36 cellular contexts compared by ENCODE assay signal in genomic region chr6:150043096-150043495, GRCh38. TPM values are rescaled to one million over a fixed set of nuclear protein-coding genes. Genes with fewer than 3 reads are reported as not detected.
"Had no signal": no experiment of that assay in that cellular context is flagged by ENCODE, and none has a peak within 500 bp of the region (broad histone marks: within the 10 kb centered on the region; RNA-seq: fewer than 3 reads in every experiment).

No MANE protein-coding gene starts in this region.

- H3K9me3 ChIP-seq: adrenal gland, body of pancreas, breast epithelium had no signal

- H3K4me1 ChIP-seq: breast epithelium had no signal

- DNase-seq: activated B cell treated with CpG ODN at 0.5 μM for 24 hours; activated CD4-positive, alpha-beta memory T cell treated with anti-CD3 and anti-CD28 coated beads for 36 hours; activated CD4-positive, alpha-beta T cell treated with anti-CD3 and anti-CD28 coated beads for 4 hours; activated CD4-positive, alpha-beta T cell treated with anti-CD3 and anti-CD28 coated beads, Interleukin-2, amount 10 ng/mL, durations not matched to agents 24 days and 14 days; activated CD4-positive, alpha-beta T cell treated with anti-CD3 and anti-CD28 coated beads, Interleukin-2, amount 50 U/mL, for 1 hour; activated CD4-positive, alpha-beta T cell treated with anti-CD3 and anti-CD28 coated beads, Interleukin-2, amount 50 U/mL, for 4 hours; activated CD4-positive, CD25-positive, alpha-beta regulatory T cell treated with anti-CD3 and anti-CD28 coated beads, Interleukin-2, amount 50 U/mL, for 72 hours; activated CD8-positive, alpha-beta memory T cell treated with anti-CD3 and anti-CD28 coated beads, Interleukin-2, amount 50 U/mL, for 4 hours; activated CD8-positive, alpha-beta T cell treated with anti-CD3 and anti-CD28 coated beads for 36 hours; activated gamma-delta T cell treated with Interleukin-2 at 50 U/mL for 16 hours; activated naive CD4-positive, alpha-beta T cell; activated naive CD4-positive, alpha-beta T cell treated with anti-CD3 and anti-CD28 coated beads for 36 hours; activated naive CD4-positive, alpha-beta T cell treated with anti-CD3 and anti-CD28 coated beads, Interleukin-2, amount 50 U/mL, for 16 hours; activated naive CD8-positive, alpha-beta T cell treated with anti-CD3 and anti-CD28 coated beads for 36 hours; activated T-cell treated with anti-CD3 and anti-CD28 coated beads for 4 hours; activated T-cell treated with anti-CD3 and anti-CD28 coated beads, Interleukin-2, amount 50 U/mL, for 1 hour; activated T-cell treated with anti-CD3 and anti-CD28 coated beads, Interleukin-2, amount 50 U/mL, for 4 hours; activated T-cell treated with anti-CD3 and anti-CD28 coated beads, Interleukin-2, amount 50 U/mL, for 72 hours; adrenal gland; amniotic stem cell; body of pancreas; brain microvascular endothelial cell; caudate nucleus; cerebellar nuclear complex; T-helper 1 cell; T-helper 2 cell; T-helper 9 cell had no signal

- H3K27ac ChIP-seq: adrenal gland, body of pancreas, brain microvascular endothelial cell, breast epithelium, VCaP had no signal

- H3K4me3 ChIP-seq: adrenal gland, body of pancreas, breast epithelium had no signal

- ATAC-seq: activated CD8-positive, alpha-beta T cell treated with anti-CD3 and anti-CD28 coated beads for 36 hours; activated naive CD4-positive, alpha-beta T cell treated with anti-CD3 and anti-CD28 coated beads, Interleukin-2, amount 50 U/mL, for 72 hours; activated T-cell treated with anti-CD3 and anti-CD28 coated beads, Interleukin-2, amount 50 U/mL, for 4 hours; activated T-cell treated with anti-CD3 and anti-CD28 coated beads, Interleukin-2, amount 50 U/mL, for 72 hours; activated T-helper 17 cell treated with anti-CD3 and anti-CD28 coated beads, Interleukin-2, amount 50 U/mL, for 72 hours; body of pancreas had no signal

- H3K36me3 ChIP-seq: adrenal gland, brain microvascular endothelial cell, breast epithelium had no signal

RNA-seq across cellular contexts. Expression of gene RAET1L, which starts 17.8 kb away (rescaled TPM):
- total RNA-seq: activated B cell treated with CpG ODN at 0.5 μM for 24 hours; activated CD4-positive, alpha-beta memory T cell treated with anti-CD3 and anti-CD28 coated beads for 36 hours; activated CD4-positive, alpha-beta T cell treated with anti-CD3 and anti-CD28 coated beads, Interleukin-2, amount 10 ng/mL, durations not matched to agents 24 days and 14 days; activated CD8-positive, alpha-beta memory T cell treated with anti-CD3 and anti-CD28 coated beads for 36 hours; activated CD8-positive, alpha-beta T cell treated with anti-CD3 and anti-CD28 coated beads for 36 hours; activated naive CD4-positive, alpha-beta T cell treated with anti-CD3 and anti-CD28 coated beads for 36 hours; activated naive CD4-positive, alpha-beta T cell treated with anti-CD3 and anti-CD28 coated beads, Interleukin-2, amount 50 U/mL, for 72 hours; activated naive CD8-positive, alpha-beta T cell treated with anti-CD3 and anti-CD28 coated beads for 36 hours; activated T-cell treated with anti-CD3 and anti-CD28 coated beads, Interleukin-2, amount 50 U/mL, for 4 hours; activated T-cell treated with anti-CD3 and anti-CD28 coated beads, Interleukin-2, amount 50 U/mL, for 72 hours; activated T-helper 1 cell treated with anti-CD3 and anti-CD28 coated beads, Interleukin-12 subunit alpha, Interleukin-12 subunit beta, Interleukin-2, Interleukin-4 antibody, amounts not matched to agents 30 ng/mL and 10 ng/mL and 1 ng/mL, durations not matched to agents 14 hours and 24 hours and 36 hours; activated T-helper 17 cell treated with anti-CD3 and anti-CD28 coated beads, Interleukin-2, amount 50 U/mL, for 72 hours; adrenal gland; aorta; astrocyte; body of pancreas; breast epithelium; chondrocyte had no signal
- polyA plus RNA-seq: adrenal gland, aorta had no signal

RNA-seq across cellular contexts. Expression of gene ULBP3, which starts 25.8 kb away (rescaled TPM):
- total RNA-seq: activated naive CD4-positive, alpha-beta T cell treated with anti-CD3 and anti-CD28 coated beads for 36 hours; activated naive CD4-positive, alpha-beta T cell treated with anti-CD3 and anti-CD28 coated beads, Interleukin-2, amount 50 U/mL, for 72 hours; activated T-helper 1 cell treated with anti-CD3 and anti-CD28 coated beads, Interleukin-12 subunit alpha, Interleukin-12 subunit beta, Interleukin-2, Interleukin-4 antibody, amounts not matched to agents 30 ng/mL and 10 ng/mL and 1 ng/mL, durations not matched to agents 14 hours and 24 hours and 36 hours had no signal
